ENCODE assay signal across 36 cellular contexts in genomic region chr11:85801527-85801926, GRCh38. TPM values are rescaled to one million over a fixed set of nuclear protein-coding genes. Genes with fewer than 3 reads are reported as not detected.
"Had no signal": no experiment of that assay in that cellular context is flagged by ENCODE, and none has a peak within 500 bp of the region (broad histone marks: within the 10 kb centered on the region; RNA-seq: fewer than 3 reads in every experiment).

No MANE protein-coding gene starts in this region.

- H3K9me3 Mint-ChIP-seq: activated B cell treated with CpG ODN at 0.5 μM for 24 hours; activated CD4-positive, alpha-beta memory T cell treated with anti-CD3 and anti-CD28 coated beads for 36 hours; activated CD8-positive, alpha-beta T cell treated with anti-CD3 and anti-CD28 coated beads for 36 hours; activated naive CD4-positive, alpha-beta T cell treated with anti-CD3 and anti-CD28 coated beads, Interleukin-2, amount 50 U/mL, for 24 hours; activated naive CD8-positive, alpha-beta T cell treated with anti-CD3 and anti-CD28 coated beads, Interleukin-2, amount 10 ng/mL, durations not matched to agents 7 days and 5 days; activated naive CD8-positive, alpha-beta T cell treated with anti-CD3 and anti-CD28 coated beads, Interleukin-2, amount 50 U/mL, for 24 hours; activated T-cell treated with anti-CD3 and anti-CD28 coated beads, Interleukin-2, amount 50 U/mL, for 4 hours; brain had no signal

- H3K36me3 ChIP-seq: ascending aorta, cardiac muscle cell had no signal

- ATAC-seq: activated CD8-positive, alpha-beta T cell treated with anti-CD3 and anti-CD28 coated beads for 36 hours; activated naive CD8-positive, alpha-beta T cell treated with anti-CD3 and anti-CD28 coated beads, Interleukin-2, amount 50 U/mL, for 24 hours; activated T-cell treated with anti-CD3 and anti-CD28 coated beads, Interleukin-2, amount 50 U/mL, for 4 hours had no signal

- H3K4me1 Mint-ChIP-seq: activated B cell treated with CpG ODN at 0.5 μM for 24 hours had no signal

- H3K27me3 Mint-ChIP-seq: activated CD4-positive, alpha-beta memory T cell treated with anti-CD3 and anti-CD28 coated beads for 36 hours; activated CD4-positive, alpha-beta T cell treated with anti-CD3 and anti-CD28 coated beads, Interleukin-2, amount 10 ng/mL, durations not matched to agents 24 days and 14 days; activated CD8-positive, alpha-beta T cell treated with anti-CD3 and anti-CD28 coated beads for 36 hours; activated naive CD4-positive, alpha-beta T cell treated with anti-CD3 and anti-CD28 coated beads, Interleukin-2, amount 10 ng/mL, durations not matched to agents 7 days and 5 days; activated naive CD4-positive, alpha-beta T cell treated with anti-CD3 and anti-CD28 coated beads, Interleukin-2, amount 50 U/mL, for 24 hours; activated naive CD8-positive, alpha-beta T cell; activated naive CD8-positive, alpha-beta T cell treated with anti-CD3 and anti-CD28 coated beads, Interleukin-2, amount 50 U/mL, for 24 hours had no signal

- H3K4me3 Mint-ChIP-seq: activated B cell treated with CpG ODN at 0.5 μM for 24 hours; activated CD4-positive, alpha-beta memory T cell treated with anti-CD3 and anti-CD28 coated beads for 36 hours; activated CD4-positive, alpha-beta T cell treated with anti-CD3 and anti-CD28 coated beads, Interleukin-2, amount 10 ng/mL, durations not matched to agents 24 days and 14 days; activated CD8-positive, alpha-beta T cell treated with anti-CD3 and anti-CD28 coated beads for 36 hours; activated naive CD4-positive, alpha-beta T cell treated with anti-CD3 and anti-CD28 coated beads, Interleukin-2, amount 10 ng/mL, durations not matched to agents 7 days and 5 days; activated naive CD4-positive, alpha-beta T cell treated with anti-CD3 and anti-CD28 coated beads, Interleukin-2, amount 50 U/mL, for 24 hours; activated naive CD8-positive, alpha-beta T cell; activated naive CD8-positive, alpha-beta T cell treated with anti-CD3 and anti-CD28 coated beads, Interleukin-2, amount 10 ng/mL, durations not matched to agents 7 days and 5 days; activated naive CD8-positive, alpha-beta T cell treated with anti-CD3 and anti-CD28 coated beads, Interleukin-2, amount 50 U/mL, for 24 hours; activated T-cell treated with anti-CD3 and anti-CD28 coated beads, Interleukin-2, amount 50 U/mL, for 4 hours; brain; T-helper 1 cell treated with Interleukin-12 subunit alpha and Interleukin-12 subunit beta and Interleukin-4 antibody, amounts not matched to agents 30 μg/mL and 1 μg/mL, for 36 hours; T-helper 2 cell treated with Interferon-gamma antibody and Interleukin-4, amounts not matched to agents 5 μg/mL and 100 μg/mL, for 36 hours had no signal

- DNase-seq: activated B cell treated with CpG ODN at 0.5 μM for 24 hours; activated CD4-positive, alpha-beta memory T cell treated with anti-CD3 and anti-CD28 coated beads for 36 hours; activated CD4-positive, alpha-beta T cell treated with anti-CD3 and anti-CD28 coated beads for 4 hours; activated CD4-positive, alpha-beta T cell treated with anti-CD3 and anti-CD28 coated beads, Interleukin-2, amount 10 ng/mL, durations not matched to agents 24 days and 14 days; activated CD4-positive, alpha-beta T cell treated with anti-CD3 and anti-CD28 coated beads, Interleukin-2, amount 50 U/mL, for 1 hour; activated CD4-positive, alpha-beta T cell treated with anti-CD3 and anti-CD28 coated beads, Interleukin-2, amount 50 U/mL, for 4 hours; activated CD4-positive, CD25-positive, alpha-beta regulatory T cell treated with anti-CD3 and anti-CD28 coated beads, Interleukin-2, amount 50 U/mL, for 72 hours; activated CD8-positive, alpha-beta memory T cell treated with anti-CD3 and anti-CD28 coated beads, Interleukin-2, amount 50 U/mL, for 4 hours; activated CD8-positive, alpha-beta T cell treated with anti-CD3 and anti-CD28 coated beads for 36 hours; activated effector memory CD4-positive, alpha-beta T cell treated with Interleukin-2 at 50 U/mL for 16 hours; activated gamma-delta T cell; activated naive CD4-positive, alpha-beta T cell treated with anti-CD3 and anti-CD28 coated beads, Interleukin-2, amount 10 ng/mL, durations not matched to agents 7 days and 5 days; activated naive CD4-positive, alpha-beta T cell treated with Interleukin-2 at 50 U/mL for 16 hours; activated naive CD8-positive, alpha-beta T cell treated with anti-CD3 and anti-CD28 coated beads, Interleukin-2, amount 10 ng/mL, durations not matched to agents 7 days and 5 days; activated naive CD8-positive, alpha-beta T cell treated with anti-CD3 and anti-CD28 coated beads, Interleukin-2, amount 50 U/mL, for 24 hours; activated T-cell treated with anti-CD3 and anti-CD28 coated beads for 4 hours; activated T-cell treated with anti-CD3 and anti-CD28 coated beads, Interleukin-2, amount 50 U/mL, for 1 hour; activated T-cell treated with anti-CD3 and anti-CD28 coated beads, Interleukin-2, amount 50 U/mL, for 4 hours; amygdala; anterior cingulate cortex; caudate nucleus; T-helper 1 cell; T-helper 9 cell had no signal

- H3K27ac Mint-ChIP-seq: activated B cell treated with CpG ODN at 0.5 μM for 24 hours; activated CD4-positive, alpha-beta memory T cell treated with anti-CD3 and anti-CD28 coated beads for 36 hours; activated CD4-positive, alpha-beta T cell treated with anti-CD3 and anti-CD28 coated beads, Interleukin-2, amount 10 ng/mL, durations not matched to agents 24 days and 14 days; activated CD8-positive, alpha-beta T cell treated with anti-CD3 and anti-CD28 coated beads for 36 hours; activated naive CD4-positive, alpha-beta T cell treated with anti-CD3 and anti-CD28 coated beads, Interleukin-2, amount 10 ng/mL, durations not matched to agents 7 days and 5 days; activated naive CD4-positive, alpha-beta T cell treated with anti-CD3 and anti-CD28 coated beads, Interleukin-2, amount 50 U/mL, for 24 hours; activated naive CD8-positive, alpha-beta T cell; activated naive CD8-positive, alpha-beta T cell treated with anti-CD3 and anti-CD28 coated beads, Interleukin-2, amount 10 ng/mL, durations not matched to agents 7 days and 5 days; activated naive CD8-positive, alpha-beta T cell treated with anti-CD3 and anti-CD28 coated beads, Interleukin-2, amount 50 U/mL, for 24 hours; activated T-helper 2 cell treated with anti-CD3 and anti-CD28 coated beads, Interferon-gamma antibody, Interleukin-2, Interleukin-4, amounts not matched to agents 10 μg/mL and 5 μg/mL and 100 μg/mL, durations not matched to agents 14 hours and 24 hours and 36 hours; brain; T-helper 1 cell treated with Interleukin-12 subunit alpha and Interleukin-12 subunit beta and Interleukin-4 antibody, amounts not matched to agents 30 μg/mL and 1 μg/mL, for 36 hours; T-helper 2 cell treated with Interferon-gamma antibody and Interleukin-4, amounts not matched to agents 5 μg/mL and 100 μg/mL, for 36 hours had no signal

- FAIRE-seq: TTC549 had no signal

- H3K4me1 ChIP-seq: ascending aorta had no signal

- H3K4me3 ChIP-seq: ascending aorta, cardiac muscle cell had no signal

- H3K27me3 ChIP-seq: ascending aorta had no signal

- H3K9me3 ChIP-seq: ascending aorta had no signal

- H3K36me3 Mint-ChIP-seq: activated CD4-positive, alpha-beta memory T cell treated with anti-CD3 and anti-CD28 coated beads for 36 hours; brain had no signal

- H3K27ac ChIP-seq: ascending aorta, cardiac muscle cell had no signal

RNA-seq across cellular contexts. Expression of gene CCDC83, which starts 53.7 kb away (rescaled TPM):
- total RNA-seq: activated B cell treated with CpG ODN at 0.5 μM for 24 hours; activated CD4-positive, alpha-beta memory T cell treated with anti-CD3 and anti-CD28 coated beads for 36 hours; activated CD4-positive, alpha-beta T cell treated with anti-CD3 and anti-CD28 coated beads, Interleukin-2, amount 10 ng/mL, durations not matched to agents 24 days and 14 days; activated CD8-positive, alpha-beta memory T cell treated with anti-CD3 and anti-CD28 coated beads for 36 hours; activated CD8-positive, alpha-beta T cell treated with anti-CD3 and anti-CD28 coated beads for 36 hours; activated naive CD8-positive, alpha-beta T cell treated with anti-CD3 and anti-CD28 coated beads, Interleukin-2, amount 10 ng/mL, durations not matched to agents 7 days and 5 days; activated T-cell treated with anti-CD3 and anti-CD28 coated beads, Interleukin-2, amount 50 U/mL, for 4 hours; activated T-helper 2 cell treated with anti-CD3 and anti-CD28 coated beads, Interferon-gamma antibody, Interleukin-2, Interleukin-4, amounts not matched to agents 10 μg/mL and 5 μg/mL and 100 μg/mL, durations not matched to agents 14 hours and 24 hours and 36 hours; ascending aorta; bronchial epithelial cell; cardiac muscle cell; cerebellum had no signal
- polyA plus RNA-seq: adipose tissue, cardiac muscle cell had no signal
